In the genomic region with DNA sequence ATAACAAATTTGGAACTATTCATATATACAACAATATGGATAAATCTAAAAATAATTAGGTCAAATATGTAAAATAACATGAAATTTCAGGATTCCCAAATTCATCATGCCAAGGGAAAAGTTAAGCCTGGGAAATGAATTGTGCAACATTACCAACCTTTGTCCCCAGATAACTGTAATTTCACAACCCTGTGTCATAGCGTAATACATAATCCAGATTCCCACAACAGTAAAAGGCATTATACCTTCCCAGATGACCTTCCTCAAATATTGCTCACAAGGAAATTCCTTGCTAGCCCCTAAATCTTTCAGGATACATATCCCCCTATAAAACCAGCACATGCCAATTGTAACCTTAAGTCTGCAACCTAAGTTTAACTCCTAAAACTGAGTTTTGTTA, we compare ENCODE assay signal across 21 cellular contexts. TPM values are rescaled to one million over a fixed set of nuclear protein-coding genes. Genes with fewer than 3 reads are reported as not detected.
DNase-seq lines count a peak whose midpoint lies in the region; ATAC-seq, FAIRE-seq and TF ChIP-seq lines count a peak whose summit lies in the region.
"Had no signal": no experiment of that assay in that cellular context is flagged by ENCODE, and none has a peak within 500 bp of the region (broad histone marks: within the 10 kb centered on the region; RNA-seq: fewer than 3 reads in every experiment).

No MANE protein-coding gene starts in this region.

- CTCF ChIA-PET in MCF 10A (lab: Yijun Ruan, JAX), result no interaction called here

- BruUV-seq in MCF 10A (replicated peaks; lab: Mats Ljungman, UMichigan), result no TSS peak

- H3K9me3 ChIP-seq in breast epithelium (no peaks in the 10 kb centered on the region), right lobe of liver (no peaks in the 10 kb centered on the region)

- DNase-seq in MCF 10A (ENCODE audit: unreplicated experiment), result peak; percentile 32
- DNase-seq in breast epithelium (ENCODE audit: low spot score in 2 of 2), result no peak
- DNase-seq in fibroblast of mammary gland (ENCODE audit: low read depth), result peak; percentile 33
- no peak for DNase-seq in right lobe of liver
- DNase-seq in GM13977 (ENCODE audit: low spot score), result no peak
- DNase-seq in Right ventricle myocardium inferior (ENCODE audit: missing footprints), result no peak
- DNase-seq in GM12891 (ENCODE audit: insufficient read length, low spot score), result no peak
- no peak for DNase-seq in lower leg skin (ENCODE audit: low spot score in 2 of 2)
- DNase-seq: CD4-positive, alpha-beta memory T cell; DMS79 treated with DMSO at 0.1 percent for 48 hours; NCI-H1417 treated with DMSO at 0.1 percent for 48 hours; NCI-H1930; NCI-H446 treated with DMSO at 0.1 percent for 48 hours; NCI-H748 treated with DMSO at 0.1 percent for 48 hours; OCI-M1 had no signal

- ATAC-seq in right lobe of liver, result peak; percentile 55 to 82 (median 78)
- ATAC-seq in Right ventricle myocardium inferior, result no peak
- ATAC-seq: GM23338, HCT116 had no signal

- no peak overlapping the region for H3K4me3 Mint-ChIP-seq in MCF 10A (ENCODE audit: unreplicated experiment)
- H3K4me3 Mint-ChIP-seq: CD4-positive, alpha-beta memory T cell; GM23338 had no signal

- peaks cover 0 to 19% of the 10 kb centered on the region in 2 donors for H3K27me3 ChIP-seq in breast epithelium
- H3K27me3 ChIP-seq in right lobe of liver, result no peaks in the 10 kb centered on the region

- H3K36me3 ChIP-seq in breast epithelium (no peaks in the 10 kb centered on the region), right lobe of liver (no peaks in the 10 kb centered on the region)

- no peak overlapping the region for H3K27ac Mint-ChIP-seq in MCF 10A (ENCODE audit: low read depth, unreplicated experiment)
- H3K27ac Mint-ChIP-seq: GM23338 had no signal

- intact Hi-C loops in MCF 10A (cut with micrococcal nuclease) (no loop called here), breast epithelium (cut with DNase I; ENCODE audit: low total_unique reads) (no loop called here), right lobe of liver (cut with DNase I) (no loop called here), Right ventricle myocardium inferior (cut with DNase I) (no loop called here), lower leg skin (cut with DNase I; ENCODE audit: low total_unique reads) (no loop called here)

- H3K36me3 Mint-ChIP-seq in MCF 10A (ENCODE audit: insufficient read depth, unreplicated experiment), result no peaks in the 10 kb centered on the region
- H3K36me3 Mint-ChIP-seq: CD4-positive, alpha-beta memory T cell had no signal

- no peak for TF ChIP-seq POLR2A in breast epithelium (IDR thresholded peaks at IDR 0.05)
- TF ChIP-seq POLR2A in right lobe of liver (IDR thresholded peaks at IDR 0.05), result no peak
- no peak for TF ChIP-seq POLR2A in GM12891 (IDR thresholded peaks at IDR 0.05; ENCODE audit: low read depth, low read length)
- no peak for TF ChIP-seq POLR2A in lower leg skin (IDR thresholded peaks at IDR 0.05)

- POLR2A ChIA-PET in MCF 10A (lab: Yijun Ruan, JAX), result interaction anchor here (2.2 kb wide), 1 partner anchor 13 kb away, joined by 9 read pairs; no protein-coding TSS in a partner anchor

- no peaks in the 10 kb centered on the region for H3K4me1 Mint-ChIP-seq in MCF 10A (ENCODE audit: insufficient read depth, unreplicated experiment)
- H3K4me1 Mint-ChIP-seq: GM23338 had no signal

- no peaks in the 10 kb centered on the region for H3K4me1 ChIP-seq in breast epithelium
- H3K4me1 ChIP-seq in right lobe of liver, result peaks cover 0 to 25% (median 2%) of the 10 kb centered on the region in 4 donors

- H3K4me3 ChIP-seq in breast epithelium, result no peak overlapping the region
- no peak overlapping the region for H3K4me3 ChIP-seq in fibroblast of mammary gland (ENCODE audit: control insufficient read depth, low read depth, low read length)
- no peak overlapping the region for H3K4me3 ChIP-seq in right lobe of liver
- H3K4me3 ChIP-seq in lower leg skin (ENCODE audit: low read depth, poor library complexity, severe bottlenecking), result no peak overlapping the region
- H3K4me3 ChIP-seq: GM23338 had no signal

- H3K27ac ChIP-seq in breast epithelium (no peak overlapping the region), right lobe of liver (no peak overlapping the region)
- H3K27ac ChIP-seq: 22Rv1 had no signal

- WGBS in right lobe of liver (ENCODE audit: insufficient coverage, low coverage, low lambda C conversion rate, missing lambda C conversion rate), result 38% methylated on average over 1 of the region's 1 CpG
- WGBS in lower leg skin, 2 donors, result 76 to 84% methylated on average over 1 of the region's 1 CpG

- H3K27me3 Mint-ChIP-seq in MCF 10A (ENCODE audit: insufficient read depth, unreplicated experiment), result peaks cover 50% of the 10 kb centered on the region

- FAIRE-seq in GM12891 (lab: Jason Lieb, UNC), result no peak
- FAIRE-seq: GM18507 had no signal

- H3K9me3 Mint-ChIP-seq in MCF 10A (ENCODE audit: unreplicated experiment), result no peaks in the 10 kb centered on the region
- H3K9me3 Mint-ChIP-seq: CD4-positive, alpha-beta memory T cell; GM23338 had no signal

- TF ChIP-seq CTCF in MCF 10A (IDR thresholded peaks at IDR 0.05; ENCODE audit: unreplicated experiment), result no peak
- no peak for TF ChIP-seq CTCF in breast epithelium (IDR thresholded peaks at IDR 0.05)
- TF ChIP-seq CTCF in fibroblast of mammary gland (conservative IDR thresholded peaks at IDR 0.05; ENCODE audit: control insufficient read depth, insufficient read depth, low read depth, low read length), result no peak
- no peak for TF ChIP-seq CTCF in right lobe of liver (IDR thresholded peaks at IDR 0.05)
- no peak for TF ChIP-seq CTCF in GM13977 (IDR thresholded peaks at IDR 0.05; ENCODE audit: extremely low read depth, insufficient read depth, missing control alignments)
- no peak for TF ChIP-seq CTCF in lower leg skin (IDR thresholded peaks at IDR 0.05)

- in situ Hi-C loops in GM13977 (cut with MboI; ENCODE audit: low pct_unique_long_range_greater_than_20kb, low sequenced_read_pairs, unreplicated experiment), result no loop called here

TF ChIP-seq in GM12891, 5 proteins besides CTCF, POLR2A, EP300 and RAD21:
- TF ChIP-seq PAX5 (IDR thresholded peaks at IDR 0.05; ENCODE audit: insufficient read depth, low read length, severe bottlenecking), result no peak
- no peak for TF ChIP-seq SPI1 (IDR thresholded peaks at IDR 0.05; ENCODE audit: low read depth, low read length)
- TF ChIP-seq POLR2AphosphoS5 (IDR thresholded peaks at IDR 0.05; ENCODE audit: low read depth, low read length), result no peak
- no peak for TF ChIP-seq TAF1 (IDR thresholded peaks at IDR 0.05; ENCODE audit: low read depth, low read length)
- no peak for TF ChIP-seq POU2F2 (IDR thresholded peaks at IDR 0.05; ENCODE audit: low read depth, low read length)

RNA-seq across cellular contexts. Expression of gene RAB40A, which starts 32.9 kb away (rescaled TPM):
- total RNA-seq in MCF 10A (2022), result 0.17 TPM in 1 of 2 replicates, not detected in the other
- total RNA-seq in breast epithelium, result 1 to 10 TPM in 2 of 3 donors, under 1 TPM in 1; 0.48 to 2.5 (median 2.3) TPM
- total RNA-seq in right lobe of liver, result under 1 TPM in 4 of 6 experiments, not detected in 2; 0.12 to 0.49 (median 0.24) TPM
- total RNA-seq in Right ventricle myocardium inferior, result not detected
- 0.39 TPM for polyA plus RNA-seq in GM12891 (2012; ENCODE audit: low read depth, missing spikeins)
- total RNA-seq in lower leg skin, result under 1 TPM; 0.13 to 0.84 (median 0.38) TPM
- total RNA-seq: G401, GM23338, RPMI7951 had no signal
- polyA plus RNA-seq: CD4-positive, alpha-beta memory T cell had no signal

RNA-seq across cellular contexts. Expression of gene TCEAL4, which starts 33.1 kb away (rescaled TPM):
- 63.7 and 64.4 TPM in 2 replicates for total RNA-seq in MCF 10A (2022)
- 100 to 1,000 TPM in 2 of 3 donors, 10 to 100 TPM in 1; 99.9 to 216 (median 113) TPM for total RNA-seq in breast epithelium
- total RNA-seq in right lobe of liver, result 10 to 100 TPM; 23.3 to 34.5 (median 28.1) TPM
- 64.3 TPM for total RNA-seq in Right ventricle myocardium inferior
- polyA plus RNA-seq in GM12891 (2012; ENCODE audit: low read depth, missing spikeins), result 39.1 TPM
- total RNA-seq in lower leg skin, result 10 to 100 TPM; 63.7 to 98.8 (median 80.4) TPM

RNA-seq across cellular contexts. Expression of gene TCEAL3, which starts 55.5 kb away (rescaled TPM):
- total RNA-seq in MCF 10A (2022) (15.1 and 18.9 TPM in 2 replicates), breast epithelium (10 to 100 TPM; 21.3 to 52.4 (median 41.6) TPM), right lobe of liver (1 to 10 TPM; 1.1 to 3.8 (median 2.0) TPM), Right ventricle myocardium inferior (19.3 TPM), lower leg skin (10 to 100 TPM; 18.4 to 21.5 (median 19.5) TPM)
- 15.3 TPM for polyA plus RNA-seq in GM12891 (2012; ENCODE audit: low read depth, missing spikeins)

Comparison
In these comparisons a context has a peak if more than half of its experiments do, and no peak if none do; other contexts are left out.
1. DNase-seq: peak in MCF 10A (single experiment) and fibroblast of mammary gland (single experiment); none in breast epithelium (0 of 2), right lobe of liver (0 of 3), GM13977 (single experiment), Right ventricle myocardium inferior (single experiment), GM12891 (single experiment) and lower leg skin (0 of 2).